Comparison of ENCODE assay signal across 12 cellular contexts in the genomic region with DNA sequence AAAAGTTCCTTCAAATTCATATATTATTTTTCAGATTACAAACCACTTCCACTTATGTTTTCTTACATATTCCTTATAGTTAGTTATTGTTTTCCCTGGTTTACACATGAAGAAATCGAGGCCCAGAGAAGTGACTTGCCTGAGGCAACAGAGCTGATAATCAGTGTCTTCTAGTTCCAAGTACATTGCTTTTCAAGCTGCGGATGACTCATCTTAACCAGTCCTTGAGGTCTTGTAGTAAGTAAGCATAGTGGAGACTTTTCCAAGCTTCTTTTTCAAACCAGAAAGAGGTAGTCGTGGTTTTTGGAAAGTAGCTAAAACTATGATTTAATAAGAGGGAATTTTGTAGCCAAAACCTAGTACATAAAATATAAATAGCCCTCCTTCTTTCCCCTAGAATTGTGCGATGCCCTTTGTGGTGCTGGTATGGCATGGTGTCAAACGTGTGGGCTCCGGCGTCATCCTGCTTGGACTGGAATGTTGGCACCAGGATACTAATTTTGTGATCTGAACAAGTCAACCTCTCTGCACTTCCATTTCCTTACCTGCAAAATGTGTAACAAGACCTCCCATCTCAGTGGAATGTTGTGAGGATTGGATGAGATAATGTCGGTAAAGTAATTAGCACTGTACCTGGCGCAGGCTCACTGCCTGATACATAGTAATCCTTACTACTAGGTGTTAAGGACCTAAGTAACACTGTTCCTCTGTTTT. TPM values are rescaled to one million over a fixed set of nuclear protein-coding genes. Genes with fewer than 3 reads are reported as not detected.
A peak's percentile ranks its signal among the peaks of the same experiment; 100 is the strongest.
DNase-seq lines count a peak whose midpoint lies in the region; ATAC-seq and FAIRE-seq lines count a peak whose summit lies in the region.
"Had no signal": no experiment of that assay in that cellular context is flagged by ENCODE, and none has a peak within 500 bp of the region (broad histone marks: within the 10 kb centered on the region; RNA-seq: fewer than 3 reads in every experiment).

No MANE protein-coding gene starts in this region.

- H3K27me3 Mint-ChIP-seq in activated naive CD8-positive, alpha-beta T cell treated with anti-CD3 and anti-CD28 coated beads, Interleukin-2, amount 50 U/mL, for 24 hours, result peaks cover 30% of the 10 kb centered on the region
- H3K27me3 Mint-ChIP-seq in activated naive CD8-positive, alpha-beta T cell treated with anti-CD3 and anti-CD28 coated beads for 36 hours, result peaks cover 27% of the 10 kb centered on the region

- ATAC-seq in activated naive CD8-positive, alpha-beta T cell treated with anti-CD3 and anti-CD28 coated beads, Interleukin-2, amount 50 U/mL, for 24 hours, result peak; percentile 40
- ATAC-seq in HG02610 (IDR thresholded peaks at IDR 0.05; ENCODE audit: unreplicated experiment) (no peak), HG03342 (IDR thresholded peaks at IDR 0.05; ENCODE audit: unreplicated experiment) (no peak)

- H3K4me1 Mint-ChIP-seq in activated naive CD8-positive, alpha-beta T cell treated with anti-CD3 and anti-CD28 coated beads, Interleukin-2, amount 50 U/mL, for 24 hours, result peaks cover 5% of the 10 kb centered on the region
- peaks cover 2% of the 10 kb centered on the region for H3K4me1 Mint-ChIP-seq in activated naive CD8-positive, alpha-beta T cell treated with anti-CD3 and anti-CD28 coated beads for 36 hours
- H3K4me1 Mint-ChIP-seq: central memory CD8-positive, alpha-beta T cell had no signal

- no peak for DNase-seq in activated naive CD8-positive, alpha-beta T cell treated with anti-CD3 and anti-CD28 coated beads, Interleukin-2, amount 50 U/mL, for 24 hours
- DNase-seq in activated naive CD8-positive, alpha-beta T cell treated with anti-CD3 and anti-CD28 coated beads for 36 hours, result no peak
- DNase-seq in amniotic epithelial cell (ENCODE audit: low read depth) (peak; percentile 95), foreskin melanocyte (peak; percentile 77), urothelium cell line (ENCODE audit: low spot score) (peak; percentile 51)
- DNase-seq in effector CD8-positive, alpha-beta T cell (lab: John Stamatoyannopoulos, UW), result no peak
- DNase-seq: activated CD4-positive, alpha-beta memory T cell treated with anti-CD3 and anti-CD28 coated beads for 36 hours; NCI-H1694 had no signal

- no peak for FAIRE-seq in urothelium cell line (lab: Jason Lieb, UNC)
- FAIRE-seq: islet of Langerhans had no signal

- no peak overlapping the region for H3K4me3 Mint-ChIP-seq in activated naive CD8-positive, alpha-beta T cell treated with anti-CD3 and anti-CD28 coated beads, Interleukin-2, amount 50 U/mL, for 24 hours
- no peak overlapping the region for H3K4me3 Mint-ChIP-seq in activated naive CD8-positive, alpha-beta T cell treated with anti-CD3 and anti-CD28 coated beads for 36 hours
- H3K4me3 Mint-ChIP-seq: activated CD4-positive, alpha-beta memory T cell treated with anti-CD3 and anti-CD28 coated beads for 36 hours; central memory CD8-positive, alpha-beta T cell had no signal

- H3K36me3 Mint-ChIP-seq in activated naive CD8-positive, alpha-beta T cell treated with anti-CD3 and anti-CD28 coated beads, Interleukin-2, amount 50 U/mL, for 24 hours (ENCODE audit: low read depth), result no peaks in the 10 kb centered on the region
- no peaks in the 10 kb centered on the region for H3K36me3 Mint-ChIP-seq in activated naive CD8-positive, alpha-beta T cell treated with anti-CD3 and anti-CD28 coated beads for 36 hours

- peaks cover 3% of the 10 kb centered on the region for H3K9me3 Mint-ChIP-seq in activated naive CD8-positive, alpha-beta T cell treated with anti-CD3 and anti-CD28 coated beads, Interleukin-2, amount 50 U/mL, for 24 hours
- H3K9me3 Mint-ChIP-seq in activated naive CD8-positive, alpha-beta T cell treated with anti-CD3 and anti-CD28 coated beads for 36 hours, result peaks cover 2% of the 10 kb centered on the region
- H3K9me3 Mint-ChIP-seq: central memory CD8-positive, alpha-beta T cell had no signal

- H3K27ac Mint-ChIP-seq in activated naive CD8-positive, alpha-beta T cell treated with anti-CD3 and anti-CD28 coated beads, Interleukin-2, amount 50 U/mL, for 24 hours, result no peak overlapping the region
- no peak overlapping the region for H3K27ac Mint-ChIP-seq in activated naive CD8-positive, alpha-beta T cell treated with anti-CD3 and anti-CD28 coated beads for 36 hours
- H3K27ac Mint-ChIP-seq: activated CD4-positive, alpha-beta memory T cell treated with anti-CD3 and anti-CD28 coated beads for 36 hours had no signal

RNA-seq across cellular contexts. Expression of a gene that starts 19.0 kb away (rescaled TPM):
- total RNA-seq in activated naive CD8-positive, alpha-beta T cell treated with anti-CD3 and anti-CD28 coated beads for 36 hours, result 10 to 100 TPM; 47.9 to 49.1 TPM

Comparison
In these comparisons a context has a peak if more than half of its experiments do, and no peak if none do; other contexts are left out.
1. DNase-seq: peak in amniotic epithelial cell (single experiment), foreskin melanocyte (single experiment) and urothelium cell line (single experiment); none in activated naive CD8-positive, alpha-beta T cell treated with anti-CD3 and anti-CD28 coated beads, Interleukin-2, amount 50 U/mL, for 24 hours (single experiment), activated naive CD8-positive, alpha-beta T cell treated with anti-CD3 and anti-CD28 coated beads for 36 hours (single experiment) and effector CD8-positive, alpha-beta T cell (single experiment).